ENCODE assay signal across 8 cellular contexts in the genomic region with DNA sequence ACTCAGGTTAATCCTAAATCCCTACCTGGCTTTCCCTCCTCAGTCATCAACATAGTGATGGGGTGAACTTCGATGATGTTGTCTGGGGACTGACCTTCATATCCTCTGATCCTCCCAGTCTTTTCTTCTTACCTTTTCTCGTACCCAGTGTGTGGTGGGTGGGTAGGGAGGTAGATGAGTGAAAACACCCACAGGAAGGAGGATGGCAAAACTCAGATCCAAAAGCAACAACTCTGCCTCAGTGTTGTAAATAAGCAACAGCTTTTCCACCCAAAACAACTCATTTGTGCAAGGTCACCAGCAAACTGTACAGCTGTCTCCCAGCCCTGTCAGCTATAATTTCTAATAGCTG. TPM values are rescaled to one million over a fixed set of nuclear protein-coding genes. Genes with fewer than 3 reads are reported as not detected.
DNase-seq lines count a peak whose midpoint lies in the region; ATAC-seq, FAIRE-seq and TF ChIP-seq lines count a peak whose summit lies in the region.

No MANE protein-coding gene starts in this region.

- H3K27me3 ChIP-seq in CD4-positive, alpha-beta T cell (ENCODE audit: control insufficient read depth, insufficient read depth, low read length): no peaks in the 10 kb centered on the region
- H3K27me3 ChIP-seq in HL-60 (ENCODE audit: insufficient read depth, poor library complexity, severe bottlenecking): no peaks in the 10 kb centered on the region
- no peaks in the 10 kb centered on the region for H3K27me3 ChIP-seq in ascending aorta

- peaks cover 11% of the 10 kb centered on the region for H3K36me3 Mint-ChIP-seq in CD4-positive, alpha-beta T cell (ENCODE audit: low read depth)
- peaks cover 4% of the 10 kb centered on the region for H3K36me3 Mint-ChIP-seq in neural crest cell (ENCODE audit: low read depth)

- peaks cover 4 to 16% of the 10 kb centered on the region in 2 donors for H3K4me1 ChIP-seq in ascending aorta

- H3K4me1 Mint-ChIP-seq in CD4-positive, alpha-beta T cell (ENCODE audit: low read depth): peaks cover 90% of the 10 kb centered on the region
- H3K4me1 Mint-ChIP-seq in neural crest cell: peaks cover 9% of the 10 kb centered on the region

- no peak for DNase-seq in CD4-positive, alpha-beta T cell
- DNase-seq in HL-60 (ENCODE audit: low read depth in 1 of 2, low spot score in 1 of 2): no peak
- DNase-seq in ascending aorta (ENCODE audit: low spot score in 2 of 2): no peak
- no peak for DNase-seq in neural crest cell (ENCODE audit: low read depth, low spot score)
- DNase-seq in GM19239 (ENCODE audit: insufficient read length, low spot score): no peak
- DNase-seq in NK-92 treated with Interleukin-12 subunit alpha and Interleukin-12 subunit beta, amount 100 ng/mL, for 24 hours (lab: John Stamatoyannopoulos, UW): no peak
- DNase-seq in GM13977 (ENCODE audit: low spot score): no peak

- intact Hi-C loops in CD4-positive, alpha-beta T cell (cut with DNase I, micrococcal nuclease): loop anchor here (2.0 to 10.0 kb wide), 4 partner anchors 17 to 69 kb away; no protein-coding TSS in a partner anchor
- intact Hi-C loops in ascending aorta (cut with DNase I): no loop called here

- in situ Hi-C loops in GM13977 (cut with MboI; ENCODE audit: low pct_unique_long_range_greater_than_20kb, low sequenced_read_pairs, unreplicated experiment): no loop called here

- H3K36me3 ChIP-seq in ascending aorta: no peaks in the 10 kb centered on the region

- no peaks in the 10 kb centered on the region for H3K9me3 ChIP-seq in CD4-positive, alpha-beta T cell (ENCODE audit: control insufficient read depth, low read length)
- no peaks in the 10 kb centered on the region for H3K9me3 ChIP-seq in ascending aorta

- no peaks in the 10 kb centered on the region for H3K9me3 Mint-ChIP-seq in CD4-positive, alpha-beta T cell
- no peaks in the 10 kb centered on the region for H3K9me3 Mint-ChIP-seq in neural crest cell

- H3K4me3 Mint-ChIP-seq in CD4-positive, alpha-beta T cell: peak overlapping the region; percentile 76
- H3K4me3 Mint-ChIP-seq in neural crest cell: no peak overlapping the region

- POLR2A ChIA-PET in CD4-positive, alpha-beta T cell (lab: Charles Lee): interaction anchor here (0.6 to 4.0 kb wide), 16 partner anchors 10 to 168 kb away, joined by 3 to 42 read pairs (median 4); no protein-coding TSS in a partner anchor

- FAIRE-seq in GM19239 (lab: Jason Lieb, UNC): no peak

- TF ChIP-seq CTCF in CD4-positive, alpha-beta T cell (IDR thresholded peaks at IDR 0.05): no peak
- TF ChIP-seq CTCF in HL-60 (IDR thresholded peaks at IDR 0.05; ENCODE audit: insufficient read depth, low read length) (no peak), ascending aorta (IDR thresholded peaks at IDR 0.05) (no peak), neural crest cell (conservative IDR thresholded peaks at IDR 0.05) (no peak), GM13977 (IDR thresholded peaks at IDR 0.05; ENCODE audit: extremely low read depth, insufficient read depth, missing control alignments) (no peak)

- no peaks in the 10 kb centered on the region for H3K27me3 Mint-ChIP-seq in CD4-positive, alpha-beta T cell
- H3K27me3 Mint-ChIP-seq in neural crest cell (ENCODE audit: low read depth): no peaks in the 10 kb centered on the region

- peak overlapping the region; percentile 86 for H3K27ac Mint-ChIP-seq in CD4-positive, alpha-beta T cell
- H3K27ac Mint-ChIP-seq in neural crest cell (ENCODE audit: unreplicated experiment): peak overlapping the region; percentile 35

- CTCF ChIA-PET in CD4-positive, alpha-beta T cell (lab: Charles Lee): interaction anchor here (0.9 to 1.5 kb wide), 6 partner anchors 14 to 64 kb away, joined by 3 to 4 read pairs (median 4); no protein-coding TSS in a partner anchor

- ATAC-seq in CD4-positive, alpha-beta T cell (ENCODE audit: poor library complexity): no peak
- no peak for ATAC-seq in HG03280 (IDR thresholded peaks at IDR 0.05; ENCODE audit: unreplicated experiment)

- no peak overlapping the region for H3K4me3 ChIP-seq in HL-60 (replicated peaks; ENCODE audit: insufficient read depth, low read length)
- H3K4me3 ChIP-seq in ascending aorta: no peak overlapping the region

- H3K27ac ChIP-seq in CD4-positive, alpha-beta T cell (ENCODE audit: low read depth, low read length): peak overlapping the region; percentile 59
- H3K27ac ChIP-seq in HL-60 (replicated peaks) (peak overlapping the region; percentile 63), ascending aorta (peak overlapping the region; percentile 11 to 33)

RNA-seq across cellular contexts. Expression of a gene that starts 38.6 kb away (rescaled TPM):
- total RNA-seq in CD4-positive, alpha-beta T cell: 10 to 100 TPM; 49.6 to 53.1 TPM
- total RNA-seq in ascending aorta (78.8 TPM), neural crest cell (50.7 and 51.6 TPM in 2 replicates)
